16 cellular contexts compared by ENCODE assay signal in the genomic region with DNA sequence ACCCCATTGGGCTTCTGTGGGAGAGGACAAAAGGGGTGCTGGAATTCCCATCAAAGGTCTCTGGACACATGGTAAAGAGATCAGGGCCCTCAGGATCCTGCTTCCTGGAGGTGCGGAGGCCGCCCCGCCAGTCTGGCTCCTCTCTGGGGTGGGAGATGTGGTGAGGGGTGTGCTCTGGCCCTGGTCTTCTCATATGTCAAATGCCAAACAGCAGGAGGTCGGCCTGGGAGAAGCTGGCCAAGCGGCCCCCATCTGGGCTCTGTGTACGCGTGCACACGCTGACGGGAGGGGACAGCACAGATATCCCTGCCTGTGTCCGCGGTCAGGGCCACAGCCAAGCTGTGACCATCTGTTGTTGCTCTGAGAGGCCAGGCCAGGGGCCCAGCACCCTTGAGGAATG. TPM values are rescaled to one million over a fixed set of nuclear protein-coding genes. Genes with fewer than 3 reads are reported as not detected.
A peak's percentile ranks its signal among the peaks of the same experiment; 100 is the strongest.
DNase-seq lines count a peak whose midpoint lies in the region; ATAC-seq and TF ChIP-seq lines count a peak whose summit lies in the region.
"Had no signal": no experiment of that assay in that cellular context is flagged by ENCODE, and none has a peak within 500 bp of the region (broad histone marks: within the 10 kb centered on the region; RNA-seq: fewer than 3 reads in every experiment).

No MANE protein-coding gene starts in this region.

- peaks cover 0 to 6% (median 0%) of the 10 kb centered on the region in 11 experiments; a peak in 1 of 22 replicates for H3K27me3 ChIP-seq in BLaER1 treated with 17β-estradiol and CSF1 and Interleukin-3, amounts not matched to agents 10 nM and 100 nM
- H3K27me3 ChIP-seq in WERI-Rb-1 (ENCODE audit: insufficient read depth, low read depth, severe bottlenecking): no peaks in the 10 kb centered on the region
- peaks cover 58% of the 10 kb centered on the region for H3K27me3 ChIP-seq in osteoblast (ENCODE audit: insufficient read depth, low read length)
- peaks cover 11% of the 10 kb centered on the region for H3K27me3 ChIP-seq in mammary epithelial cell (ENCODE audit: insufficient read depth, low read length)

- H3K4me3 ChIP-seq in BLaER1 treated with 17β-estradiol and CSF1 and Interleukin-3, amounts not matched to agents 10 nM and 100 nM: no peak overlapping the region
- H3K4me3 ChIP-seq in WERI-Rb-1 (ENCODE audit: low read depth, low read length): no peak overlapping the region
- H3K4me3 ChIP-seq in osteoblast (ENCODE audit: insufficient read depth, low read length): no peak overlapping the region
- no peak overlapping the region for H3K4me3 ChIP-seq in mammary epithelial cell (replicated peaks in 1 of 3; ENCODE audit: insufficient read depth in 1 of 3, low read depth in 2 of 3, low read length in 3 of 3)

- peak overlapping the region in 4 of 11 experiments; percentile 15 to 77 (median 32); a peak in 5 of 22 replicates for H3K9ac ChIP-seq in BLaER1 treated with 17β-estradiol and CSF1 and Interleukin-3, amounts not matched to agents 10 nM and 100 nM
- no peak overlapping the region for H3K9ac ChIP-seq in mammary epithelial cell (ENCODE audit: insufficient read depth, low read length)
- H3K9ac ChIP-seq: KMS-11 had no signal

- BruUV-seq in mammary epithelial cell (replicated peaks; lab: Mats Ljungman, UMichigan): no TSS peak

- DNase-seq in WERI-Rb-1 (peak; percentile 86), myocyte (ENCODE audit: low read depth) (peak; percentile 76), osteoblast (ENCODE audit: insufficient read length, low spot score, missing footprints) (peak; percentile 38), ACHN (no peak), mammary epithelial cell (no peak)
- DNase-seq: AML-193; Calu3; CD8-positive, alpha-beta T cell; GOT3; H9 had no signal

- in situ Hi-C loops in ACHN (cut with HindIII; ENCODE audit: low pct_ligation_motif_present, low pct_unique_long_range_greater_than_20kb, low sequenced_read_pairs): no loop called here
- in situ Hi-C loops in mammary epithelial cell (cut with MboI; ENCODE audit: low sequenced_read_pairs in 2 of 2): no loop called here

- CTCF ChIA-PET in mammary epithelial cell (lab: Charles Lee; ENCODE audit: low non-redundant PET): no interaction called here

- peak overlapping the region; percentile 87 to 99 (median 94) for H3K4me2 ChIP-seq in BLaER1 treated with 17β-estradiol and CSF1 and Interleukin-3, amounts not matched to agents 10 nM and 100 nM
- no peak overlapping the region for H3K4me2 ChIP-seq in osteoblast (ENCODE audit: insufficient read depth, low read length)
- H3K4me2 ChIP-seq in mammary epithelial cell (ENCODE audit: insufficient read depth, low read depth, low read length): no peak overlapping the region
- H3K4me2 ChIP-seq: KMS-11 had no signal

- no peak for ATAC-seq in GM21360 (IDR thresholded peaks at IDR 0.05; ENCODE audit: unreplicated experiment)
- ATAC-seq in GM18868 (IDR thresholded peaks at IDR 0.05; ENCODE audit: unreplicated experiment): no peak
- ATAC-seq: CD8-positive, alpha-beta T cell had no signal

- no peaks in the 10 kb centered on the region for H3K9me3 ChIP-seq in BLaER1 treated with 17β-estradiol and CSF1 and Interleukin-3, amounts not matched to agents 10 nM and 100 nM (replicated peaks in 1 of 11)
- H3K9me3 ChIP-seq in WERI-Rb-1 (ENCODE audit: severe bottlenecking) (no peaks in the 10 kb centered on the region), osteoblast (ENCODE audit: low read depth, low read length) (no peaks in the 10 kb centered on the region), mammary epithelial cell (replicated peaks; ENCODE audit: insufficient read depth, low read length) (no peaks in the 10 kb centered on the region)

- TF ChIP-seq CTCF in WERI-Rb-1 (IDR thresholded peaks at IDR 0.05; ENCODE audit: low read depth, low read length) (no peak), osteoblast (IDR thresholded peaks at IDR 0.05; ENCODE audit: extremely low read depth, low read depth, low read length) (no peak), mammary epithelial cell (conservative IDR thresholded peaks at IDR 0.05 in 1 of 2, IDR thresholded peaks at IDR 0.05 in 1 of 2; ENCODE audit: extremely low read depth in 1 of 2, insufficient read depth in 1 of 2, low read depth in 1 of 2, low read length in 2 of 2) (no peak)

- dilution Hi-C loops in mammary epithelial cell (cut with HindIII; ENCODE audit: low sequenced_read_pairs): no loop called here

- no peaks in the 10 kb centered on the region for H3K36me3 ChIP-seq in BLaER1 treated with 17β-estradiol and CSF1 and Interleukin-3, amounts not matched to agents 10 nM and 100 nM
- H3K36me3 ChIP-seq in WERI-Rb-1: no peaks in the 10 kb centered on the region
- H3K36me3 ChIP-seq in osteoblast (ENCODE audit: insufficient read depth, low read length): no peaks in the 10 kb centered on the region
- no peaks in the 10 kb centered on the region for H3K36me3 ChIP-seq in mammary epithelial cell (ENCODE audit: insufficient read depth, low read length)

- no peaks in the 10 kb centered on the region for H4K20me1 ChIP-seq in BLaER1 treated with 17β-estradiol and CSF1 and Interleukin-3, amounts not matched to agents 10 nM and 100 nM
- H4K20me1 ChIP-seq in osteoblast (ENCODE audit: insufficient read depth, low read length) (peaks cover 2% of the 10 kb centered on the region), mammary epithelial cell (ENCODE audit: insufficient read depth, low read length) (no peaks in the 10 kb centered on the region)

- peak overlapping the region in 10 of 11 experiments; percentile 10 to 94 (median 90); a peak in 18 of 22 replicates for H3K27ac ChIP-seq in BLaER1 treated with 17β-estradiol and CSF1 and Interleukin-3, amounts not matched to agents 10 nM and 100 nM
- H3K27ac ChIP-seq in WERI-Rb-1: peak overlapping the region; percentile 80
- no peak overlapping the region for H3K27ac ChIP-seq in osteoblast (ENCODE audit: low read depth, low read length)
- no peak overlapping the region for H3K27ac ChIP-seq in mammary epithelial cell (ENCODE audit: insufficient read depth, low read depth, low read length)
- H3K27ac ChIP-seq: KMS-11 had no signal

- WGBS in mammary epithelial cell (ENCODE audit: low coverage, missing lambda C conversion rate): 88% methylated on average over 6 of the region's 11 CpGs

- intact Hi-C loops in mammary epithelial cell (cut with micrococcal nuclease): no loop called here

- H3K79me2 ChIP-seq in osteoblast (ENCODE audit: insufficient read depth, low read length) (no peaks in the 10 kb centered on the region), mammary epithelial cell (ENCODE audit: insufficient read depth, low read length) (no peaks in the 10 kb centered on the region)

- H2AFZ ChIP-seq in osteoblast (ENCODE audit: low read length): no peak overlapping the region
- H2AFZ ChIP-seq in mammary epithelial cell (ENCODE audit: low read depth, low read length): no peak overlapping the region

- peaks cover 46 to 100% (median 87%) of the 10 kb centered on the region in 10 experiments for H3K4me1 ChIP-seq in BLaER1 treated with 17β-estradiol and CSF1 and Interleukin-3, amounts not matched to agents 10 nM and 100 nM
- H3K4me1 ChIP-seq in osteoblast (ENCODE audit: insufficient read depth, low read length) (no peaks in the 10 kb centered on the region), mammary epithelial cell (ENCODE audit: insufficient read depth, low read length) (no peaks in the 10 kb centered on the region)

RNA-seq across cellular contexts. Expression of gene FIGNL2, which starts 14.1 kb away (rescaled TPM):
- total RNA-seq in myocyte (0.11 and 0.36 TPM in 2 replicates), osteoblast (0.29 and 0.36 TPM in 2 replicates), mammary epithelial cell (under 1 TPM in 1 of 2 donors, not detected in 1; 0.50 TPM)
- polyA plus RNA-seq in myocyte (2012): 0.26 TPM
- not detected for polyA plus RNA-seq in mammary epithelial cell
- not detected for polyA minus RNA-seq in mammary epithelial cell
- total RNA-seq: Calu3, HT-29 had no signal

RNA-seq across cellular contexts. Expression of gene ANKRD33, which starts 53.5 kb away (rescaled TPM):
- not detected in 2 replicates for total RNA-seq in myocyte
- not detected for polyA plus RNA-seq in myocyte (2012)
- total RNA-seq in osteoblast: not detected in 2 replicates
- total RNA-seq in mammary epithelial cell: not detected
- polyA plus RNA-seq in mammary epithelial cell: not detected
- polyA minus RNA-seq in mammary epithelial cell: not detected
- total RNA-seq: Calu3; CD8-positive, alpha-beta T cell; HT-29 had no signal
- polyA plus RNA-seq: BJ had no signal

Comparison
In these comparisons a context has a peak if more than half of its experiments do, and no peak if none do; other contexts are left out.
1. H3K27ac ChIP-seq: peak in BLaER1 treated with 17β-estradiol and CSF1 and Interleukin-3, amounts not matched to agents 10 nM and 100 nM (10 of 11) and WERI-Rb-1 (single experiment); none in osteoblast (single experiment) and mammary epithelial cell (single experiment).
2. H3K4me2 ChIP-seq: peak in BLaER1 treated with 17β-estradiol and CSF1 and Interleukin-3, amounts not matched to agents 10 nM and 100 nM (11 of 11); none in osteoblast (single experiment) and mammary epithelial cell (single experiment).
3. DNase-seq: peak in WERI-Rb-1 (single experiment), myocyte (single experiment) and osteoblast (single experiment); none in ACHN (single experiment) and mammary epithelial cell (single experiment).